In genomic region chr17:16287563-16288027, GRCh38 we compare ENCODE assay signal across 1 cellular context.
TF ChIP-seq lines count a peak whose summit lies in the region.

No MANE protein-coding gene starts in this region.

TF ChIP-seq in K562, 482 proteins besides CTCF, POLR2A, EP300 and RAD21 (continued from another document and continues in another):
- TF ChIP-seq ZNF318 (IDR thresholded peaks at IDR 0.05; ENCODE audit: borderline replicate concordance in 1 of 2, low read depth in 1 of 2) = no peak
- TF ChIP-seq NFE2 (IDR thresholded peaks at IDR 0.05; ENCODE audit: low read depth) = no peak
- TF ChIP-seq ZNF121 (CRISPR knock-in tag; conservative IDR thresholded peaks at IDR 0.05) = no peak
- TF ChIP-seq, protein P1, sequence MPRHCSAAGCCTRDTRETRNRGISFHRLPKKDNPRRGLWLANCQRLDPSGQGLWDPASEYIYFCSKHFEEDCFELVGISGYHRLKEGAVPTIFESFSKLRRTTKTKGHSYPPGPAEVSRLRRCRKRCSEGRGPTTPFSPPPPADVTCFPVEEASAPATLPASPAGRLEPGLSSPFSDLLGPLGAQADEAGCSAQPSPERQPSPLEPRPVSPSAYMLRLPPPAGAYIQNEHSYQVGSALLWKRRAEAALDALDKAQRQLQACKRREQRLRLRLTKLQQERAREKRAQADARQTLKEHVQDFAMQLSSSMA (CRISPR knock-in tag; IDR thresholded peaks at IDR 0.05) = no peak
- no peak for TF ChIP-seq ZNF584 (CRISPR knock-in tag; IDR thresholded peaks at IDR 0.05; ENCODE audit: low read depth)
- TF ChIP-seq ZBTB17 (CRISPR knock-in tag; IDR thresholded peaks at IDR 0.05) = no peak
- TF ChIP-seq POLR3G (IDR thresholded peaks at IDR 0.05; ENCODE audit: extremely low read depth, insufficient read length, insufficient replicate concordance) = no peak
- 0 out of 2 replicates have a peak, but pooled peaks have one; percentile 66 for TF ChIP-seq LCOR (CRISPR knock-in tag; IDR thresholded peaks at IDR 0.05)
- TF ChIP-seq ZNF408 (CRISPR knock-in tag; IDR thresholded peaks at IDR 0.05; ENCODE audit: low read depth) = no peak
- TF ChIP-seq COPS2 (conservative IDR thresholded peaks at IDR 0.05) = no peak
- TF ChIP-seq ZNF217 (CRISPR knock-in tag; IDR thresholded peaks at IDR 0.05) = no peak
- no peak for TF ChIP-seq TCF7L2 (IDR thresholded peaks at IDR 0.05; ENCODE audit: low read depth, low read length)
- no peak for TF ChIP-seq ZNF174 (CRISPR knock-in tag; IDR thresholded peaks at IDR 0.05)
- TF ChIP-seq, protein P2, sequence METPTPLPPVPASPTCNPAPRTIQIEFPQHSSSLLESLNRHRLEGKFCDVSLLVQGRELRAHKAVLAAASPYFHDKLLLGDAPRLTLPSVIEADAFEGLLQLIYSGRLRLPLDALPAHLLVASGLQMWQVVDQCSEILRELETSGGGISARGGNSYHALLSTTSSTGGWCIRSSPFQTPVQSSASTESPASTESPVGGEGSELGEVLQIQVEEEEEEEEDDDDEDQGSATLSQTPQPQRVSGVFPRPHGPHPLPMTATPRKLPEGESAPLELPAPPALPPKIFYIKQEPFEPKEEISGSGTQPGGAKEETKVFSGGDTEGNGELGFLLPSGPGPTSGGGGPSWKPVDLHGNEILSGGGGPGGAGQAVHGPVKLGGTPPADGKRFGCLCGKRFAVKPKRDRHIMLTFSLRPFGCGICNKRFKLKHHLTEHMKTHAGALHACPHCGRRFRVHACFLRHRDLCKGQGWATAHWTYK (CRISPR knock-in tag; IDR thresholded peaks at IDR 0.05) = no peak
- TF ChIP-seq CREB3 (tag; conservative IDR thresholded peaks at IDR 0.05; ENCODE audit: low read depth) = no peak
- TF ChIP-seq HNRNPLL (IDR thresholded peaks at IDR 0.05; ENCODE audit: low read depth, low read length, poor library complexity, severe bottlenecking) = no peak
- no peak for TF ChIP-seq GTF2F1 (IDR thresholded peaks at IDR 0.05; ENCODE audit: low read depth, low read length)
- TF ChIP-seq MAFK (IDR thresholded peaks at IDR 0.05; ENCODE audit: low read length) = no peak
- no peak for TF ChIP-seq CBX1 (IDR thresholded peaks at IDR 0.05; ENCODE audit: low read depth)
- TF ChIP-seq MGA (IDR thresholded peaks at IDR 0.05) = no peak
- no peak for TF ChIP-seq SIX5 (IDR thresholded peaks at IDR 0.05; ENCODE audit: borderline replicate concordance in 1 of 2, insufficient read depth in 1 of 2, low read depth in 1 of 2, low read length in 2 of 2)
- 0 out of 2 replicates have a peak, but pooled peaks have one; percentile 37 for TF ChIP-seq DPF2 (IDR thresholded peaks at IDR 0.05)
- TF ChIP-seq KAT7 (CRISPR knock-in tag; IDR thresholded peaks at IDR 0.05; ENCODE audit: borderline replicate concordance) = no peak
- peak; percentile 20; the same call in 1 of the 2 replicates for TF ChIP-seq NBN (IDR thresholded peaks at IDR 0.05; ENCODE audit: low read depth)
- no peak for TF ChIP-seq ZNF133 (CRISPR knock-in tag; IDR thresholded peaks at IDR 0.05)
- TF ChIP-seq ARNT (IDR thresholded peaks at IDR 0.05) = no peak
- no peak for TF ChIP-seq ZNF561 (CRISPR knock-in tag; conservative IDR thresholded peaks at IDR 0.05)
- 0 out of 2 replicates have a peak, but pooled peaks have one; percentile 18 for TF ChIP-seq ARID1B (IDR thresholded peaks at IDR 0.05)
- no peak for TF ChIP-seq TCF7 (IDR thresholded peaks at IDR 0.05; ENCODE audit: borderline replicate concordance)
- TF ChIP-seq, protein P3, sequence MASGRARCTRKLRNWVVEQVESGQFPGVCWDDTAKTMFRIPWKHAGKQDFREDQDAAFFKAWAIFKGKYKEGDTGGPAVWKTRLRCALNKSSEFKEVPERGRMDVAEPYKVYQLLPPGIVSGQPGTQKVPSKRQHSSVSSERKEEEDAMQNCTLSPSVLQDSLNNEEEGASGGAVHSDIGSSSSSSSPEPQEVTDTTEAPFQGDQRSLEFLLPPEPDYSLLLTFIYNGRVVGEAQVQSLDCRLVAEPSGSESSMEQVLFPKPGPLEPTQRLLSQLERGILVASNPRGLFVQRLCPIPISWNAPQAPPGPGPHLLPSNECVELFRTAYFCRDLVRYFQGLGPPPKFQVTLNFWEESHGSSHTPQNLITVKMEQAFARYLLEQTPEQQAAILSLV (tag; IDR thresholded peaks at IDR 0.05) = no peak
- no peak for TF ChIP-seq CGGBP1 (CRISPR knock-in tag; IDR thresholded peaks at IDR 0.05)
- no peak for TF ChIP-seq ZNF280A (IDR thresholded peaks at IDR 0.05; ENCODE audit: low read depth, partially characterized antibody)
